Comparison of ENCODE assay signal across 21 cellular contexts in genomic region chr20:49863666-49864065, GRCh38. TPM values are rescaled to one million over a fixed set of nuclear protein-coding genes. Genes with fewer than 3 reads are reported as not detected.
DNase-seq lines count a peak whose midpoint lies in the region; ATAC-seq, FAIRE-seq and TF ChIP-seq lines count a peak whose summit lies in the region.
"Had no signal": no experiment of that assay in that cellular context is flagged by ENCODE, and none has a peak within 500 bp of the region (broad histone marks: within the 10 kb centered on the region; RNA-seq: fewer than 3 reads in every experiment).

No MANE protein-coding gene starts in this region.

- no peaks in the 10 kb centered on the region for H3K4me1 ChIP-seq in endothelial cell of umbilical vein (ENCODE audit: control insufficient read depth, extremely low read depth, insufficient read depth, low read length)
- 0 out of 2 replicates have a peak, but pooled peaks cover 6% of the 10 kb centered on the region for H3K4me1 ChIP-seq in HepG2 (ENCODE audit: insufficient read depth, low read length)
- H3K4me1 ChIP-seq: HAP-1 had no signal

- ATAC-seq in HepG2 = no peak
- ATAC-seq: CD8-positive, alpha-beta T cell had no signal

- intact Hi-C loops in endothelial cell of umbilical vein (cut with micrococcal nuclease) (no loop called here), HepG2 (cut with micrococcal nuclease; ENCODE audit: unreplicated experiment) (no loop called here)

- H3K27me3 ChIP-seq in endothelial cell of umbilical vein (ENCODE audit: control insufficient read depth in 2 of 2, insufficient read depth in 2 of 2, low read length in 2 of 2) (no peaks in the 10 kb centered on the region), HepG2 (ENCODE audit: control insufficient read depth in 1 of 2, insufficient read depth in 2 of 2, low read length in 2 of 2) (no peaks in the 10 kb centered on the region)
- H3K27me3 ChIP-seq: BLaER1 had no signal

- H3K27ac ChIP-seq in endothelial cell of umbilical vein (ENCODE audit: insufficient read depth, low read depth, low read length) (no peak overlapping the region), HepG2 (ENCODE audit: extremely low read length, insufficient read depth, low read length) (no peak overlapping the region)
- H3K27ac ChIP-seq: 22Rv1, BLaER1, C4-2B had no signal

- H4K20me1 ChIP-seq in endothelial cell of umbilical vein (replicated peaks; ENCODE audit: control insufficient read depth, extremely low read depth, insufficient read depth, low read length) = no peaks in the 10 kb centered on the region
- no peaks in the 10 kb centered on the region for H4K20me1 ChIP-seq in HepG2 (ENCODE audit: insufficient read depth, low read length)
- H4K20me1 ChIP-seq: BLaER1 had no signal

- POLR2A ChIA-PET in endothelial cell of umbilical vein (lab: Charles Lee) = no interaction called here
- POLR2A ChIA-PET in HepG2 (lab: Yijun Ruan, JAX) = no interaction called here
- POLR2A ChIA-PET in HEK293T (lab: Yijun Ruan, JAX) = no interaction called here

- DNase-seq in G401 (ENCODE audit: low spot score) (peak; percentile 95), cerebellar nuclear complex (lab: John Stamatoyannopoulos, UW) (peak; percentile 20 to 73), endothelial cell of umbilical vein (ENCODE audit: low read depth, low spot score) (no peak), HepG2 (ENCODE audit: low spot score) (no peak), HEK293T (ENCODE audit: extremely low spot score) (no peak), RCC 7860 (ENCODE audit: low spot score) (no peak)
- DNase-seq: CD4-positive, CD25-positive, alpha-beta regulatory T cell; CD8-positive, alpha-beta T cell; DMS153; EL; GF-D8; GOT3 had no signal

- no TSS peak for BruUV-seq in endothelial cell of umbilical vein (replicated peaks; lab: Mats Ljungman, UMichigan)
- no TSS peak for BruUV-seq in HepG2 (replicated peaks; lab: Mats Ljungman, UMichigan)

- H3K9me1 ChIP-seq in endothelial cell of umbilical vein (replicated peaks; ENCODE audit: control insufficient read depth, extremely low read depth, insufficient read depth, low read length) = no peaks in the 10 kb centered on the region

- H3K4me3 ChIP-seq in endothelial cell of umbilical vein (replicated peaks in 1 of 3; ENCODE audit: insufficient read depth in 1 of 3, low read depth in 1 of 3, low read length in 3 of 3) = no peak overlapping the region
- no peak overlapping the region for H3K4me3 ChIP-seq in HepG2 (replicated peaks in 1 of 3; ENCODE audit: insufficient read depth in 1 of 3, low read depth in 2 of 3, low read length in 3 of 3)
- H3K4me3 ChIP-seq: BLaER1, HAP-1 had no signal

- TF ChIP-seq EP300 in HepG2 (IDR thresholded peaks at IDR 0.05; ENCODE audit: low read depth in 2 of 2, low read length in 2 of 2) = no peak
- no peak for TF ChIP-seq EP300 in HepG2 (CRISPR knock-in tag; IDR thresholded peaks at IDR 0.05; ENCODE audit: borderline replicate concordance)

- in situ Hi-C loops in G401 (cut with HindIII; ENCODE audit: low sequenced_read_pairs) (no loop called here), HepG2 (cut with HindIII; ENCODE audit: extremely low pct_ligation_motif_present, low pct_unique_long_range_greater_than_20kb) (no loop called here)

- FAIRE-seq in endothelial cell of umbilical vein (lab: Jason Lieb, UNC) (peak; percentile 24), HepG2 (lab: Jason Lieb, UNC) (no peak), RCC 7860 (lab: Jason Lieb, UNC) (no peak)
- FAIRE-seq: A204.1, GM12891, GM18507, H54 had no signal

- no peak for TF ChIP-seq RAD21 in HepG2 (CRISPR knock-in tag; IDR thresholded peaks at IDR 0.05)

- no peak overlapping the region for H3K4me2 ChIP-seq in endothelial cell of umbilical vein (ENCODE audit: insufficient read depth, low read length)
- no peak overlapping the region for H3K4me2 ChIP-seq in HepG2 (ENCODE audit: low read depth, low read length)
- H3K4me2 ChIP-seq: BLaER1 had no signal

- H3K79me2 ChIP-seq in endothelial cell of umbilical vein (ENCODE audit: control insufficient read depth, insufficient read depth, low read length) = no peaks in the 10 kb centered on the region
- H3K79me2 ChIP-seq in HepG2 (ENCODE audit: insufficient read depth, low read length) = no peaks in the 10 kb centered on the region

- H3K9me3 ChIP-seq in endothelial cell of umbilical vein (replicated peaks; ENCODE audit: control insufficient read depth, insufficient read depth, low read length) (no peaks in the 10 kb centered on the region), HepG2 (ENCODE audit: low read length) (no peaks in the 10 kb centered on the region)
- H3K9me3 ChIP-seq: BLaER1, Caco-2, HAP-1 had no signal

- no peak overlapping the region for H2AFZ ChIP-seq in endothelial cell of umbilical vein (ENCODE audit: low read depth, low read length)
- H2AFZ ChIP-seq in HepG2 (ENCODE audit: low read length) = no peak overlapping the region

- H3K36me3 ChIP-seq in endothelial cell of umbilical vein (ENCODE audit: control insufficient read depth in 2 of 2, extremely low read depth in 1 of 2, insufficient read depth in 2 of 2, low read length in 2 of 2) = peaks cover 0 to 5% of the 10 kb centered on the region in 2 experiments
- peaks cover 4 to 31% of the 10 kb centered on the region in 2 experiments; a peak in 4 of 5 replicates for H3K36me3 ChIP-seq in HepG2 (replicated peaks in 1 of 2; ENCODE audit: control insufficient read depth in 1 of 2, insufficient read depth in 2 of 2, low read length in 2 of 2)

- no peak overlapping the region for H3K9ac ChIP-seq in endothelial cell of umbilical vein (replicated peaks; ENCODE audit: extremely low read depth, insufficient read depth, low read length)
- no peak overlapping the region for H3K9ac ChIP-seq in HepG2 (ENCODE audit: insufficient read depth, low read depth, low read length)
- H3K9ac ChIP-seq: BLaER1 had no signal

- TF ChIP-seq POLR2A in endothelial cell of umbilical vein (IDR thresholded peaks at IDR 0.05; ENCODE audit: low read depth, low read length) (no peak), HepG2 (IDR thresholded peaks at IDR 0.05; ENCODE audit: insufficient read depth in 1 of 2, low read depth in 2 of 2, low read length in 2 of 2) (no peak)

- CTCF ChIA-PET in endothelial cell of umbilical vein (lab: Charles Lee) (no interaction called here), HepG2 (lab: Yijun Ruan, JAX; ENCODE audit: low intra/inter-chr PET ratio, low total read pairs) (no interaction called here), HEK293T (lab: Yijun Ruan, JAX) (no interaction called here)

- dilution Hi-C loops in endothelial cell of umbilical vein (cut with MboI; ENCODE audit: extremely low pct_ligation_motif_present, low sequenced_read_pairs) = no loop called here

- no peak for TF ChIP-seq CTCF in endothelial cell of umbilical vein (IDR thresholded peaks at IDR 0.05; ENCODE audit: extremely low read depth in 1 of 2, insufficient read depth in 1 of 2, low read depth in 1 of 2, low read length in 2 of 2)
- no peak for TF ChIP-seq CTCF in HepG2 (CRISPR knock-in tag; IDR thresholded peaks at IDR 0.05)

- WGBS in HepG2 (ENCODE audit: low lambda C conversion rate) = 97% methylated on average over 6 of the region's 6 CpGs

RNA-seq across cellular contexts. Expression of gene SLC9A8, which starts 51.0 kb away (rescaled TPM):
- 3.4 and 3.6 TPM in 2 replicates for total RNA-seq in G401 (2014; rRNA removed; shearing (Covaris generic))
- total RNA-seq in endothelial cell of umbilical vein (11.2 and 14.4 TPM in 2 replicates), HepG2 (2016; rRNA removed; fragmentation: Illumina TruSeq; extraction: Trizol) (2.6 and 7.4 TPM in 2 replicates)
- polyA plus RNA-seq in endothelial cell of umbilical vein (4.4 and 5.1 TPM in 2 replicates), HepG2 (2011; rRNA removed) (4.1 and 4.7 TPM in 2 replicates)
- polyA plus RNA-seq in endothelial cell of umbilical vein (2011; cell fraction: cytosol; rRNA removed) = 2.8 and 3.1 TPM in 2 replicates
- polyA plus RNA-seq in endothelial cell of umbilical vein (2011; cell fraction: nucleus; rRNA removed) = 16.8 and 17.5 TPM in 2 replicates
- 5.2 and 5.7 TPM in 2 replicates for polyA plus RNA-seq in endothelial cell of umbilical vein (2012)
- polyA minus RNA-seq in endothelial cell of umbilical vein = 23.1 and 34.5 TPM in 2 replicates
- 2.8 TPM for polyA minus RNA-seq in endothelial cell of umbilical vein (2011; cell fraction: cytosol; rRNA and poly(A)+ RNA removed)
- polyA minus RNA-seq in endothelial cell of umbilical vein (2011; cell fraction: nucleus; rRNA and poly(A)+ RNA removed) = 33.2 and 42.9 TPM in 2 replicates
- 1.6 TPM in 2 replicates for total RNA-seq in HepG2 (2016; cell fraction: cytosol; rRNA removed; fragmentation: Illumina TruSeq; extraction: Trizol; ENCODE audit: low read depth)
- total RNA-seq in HepG2 (2016; cell fraction: insoluble cytoplasmic fraction; rRNA removed; fragmentation: Illumina TruSeq; extraction: Trizol) = 2.1 and 7.4 TPM in 2 replicates
- 2.2 and 2.6 TPM in 2 replicates for total RNA-seq in HepG2 (2016; cell fraction: membrane; rRNA removed; fragmentation: Illumina TruSeq; extraction: Trizol)
- 13.8 and 19.0 TPM in 2 replicates for total RNA-seq in HepG2 (2016; cell fraction: nucleus; rRNA removed; fragmentation: Illumina TruSeq; extraction: Trizol)
- 1.4 and 1.8 TPM in 2 replicates for polyA plus RNA-seq in HepG2 (2011; cell fraction: cytosol; rRNA removed)
- 17.3 and 20.8 TPM in 2 replicates for polyA plus RNA-seq in HepG2 (2011; cell fraction: nucleus; rRNA removed)
- polyA plus RNA-seq in HepG2 (2012) = 5.9 and 6.1 TPM in 2 replicates
- 0.68 and 0.75 TPM in 2 replicates for polyA plus RNA-seq in HepG2 (2016; cell fraction: cytosol; fragmentation: Illumina TruSeq; extraction: Trizol; ENCODE audit: low read depth)
- 1.7 and 2.2 TPM in 2 replicates for polyA plus RNA-seq in HepG2 (2016; cell fraction: insoluble cytoplasmic fraction; fragmentation: Illumina TruSeq; extraction: Trizol; ENCODE audit: low read depth)
- polyA plus RNA-seq in HepG2 (2016; cell fraction: membrane; fragmentation: Illumina TruSeq; extraction: Trizol; ENCODE audit: low read depth) = 1.2 and 1.5 TPM in 2 replicates
- polyA plus RNA-seq in HepG2 (2016; cell fraction: nucleus; fragmentation: Illumina TruSeq; extraction: Trizol; ENCODE audit: insufficient read depth, low read depth) = 21.2 and 22.1 TPM in 2 replicates
- polyA minus RNA-seq in HepG2 (2011; rRNA and poly(A)+ RNA removed; ENCODE audit: low replicate concordance) = 25.8 and 28.2 TPM in 2 replicates
- 0.88 and 2.2 TPM in 2 replicates for polyA minus RNA-seq in HepG2 (2011; cell fraction: cytosol; rRNA and poly(A)+ RNA removed)
- 26.4 and 27.8 TPM in 2 replicates for polyA minus RNA-seq in HepG2 (2011; cell fraction: nucleus; rRNA and poly(A)+ RNA removed)

RNA-seq across cellular contexts. Expression of gene SPATA2, which starts 51.7 kb away (rescaled TPM):
- total RNA-seq in G401 (2014; rRNA removed; shearing (Covaris generic)) = 0.80 and 1.6 TPM in 2 replicates
- total RNA-seq in endothelial cell of umbilical vein (6.1 TPM in 2 replicates), HepG2 (2016; rRNA removed; fragmentation: Illumina TruSeq; extraction: Trizol) (3.2 and 4.3 TPM in 2 replicates)
- polyA plus RNA-seq in endothelial cell of umbilical vein (4.9 and 6.1 TPM in 2 replicates), HepG2 (2011; rRNA removed) (8.7 and 9.5 TPM in 2 replicates)
- polyA plus RNA-seq in endothelial cell of umbilical vein (2011; cell fraction: cytosol; rRNA removed) = 3.8 and 4.3 TPM in 2 replicates
- polyA plus RNA-seq in endothelial cell of umbilical vein (2011; cell fraction: nucleus; rRNA removed) = 4.1 and 4.4 TPM in 2 replicates
- polyA plus RNA-seq in endothelial cell of umbilical vein (2012) = 4.2 and 5.0 TPM in 2 replicates
- 4.8 and 5.2 TPM in 2 replicates for polyA minus RNA-seq in endothelial cell of umbilical vein
- polyA minus RNA-seq in endothelial cell of umbilical vein (2011; cell fraction: cytosol; rRNA and poly(A)+ RNA removed) = 7.1 TPM
- 3.3 and 3.5 TPM in 2 replicates for polyA minus RNA-seq in endothelial cell of umbilical vein (2011; cell fraction: nucleus; rRNA and poly(A)+ RNA removed)
- total RNA-seq in HepG2 (2016; cell fraction: cytosol; rRNA removed; fragmentation: Illumina TruSeq; extraction: Trizol; ENCODE audit: low read depth) = 1.9 TPM in 2 replicates
- total RNA-seq in HepG2 (2016; cell fraction: insoluble cytoplasmic fraction; rRNA removed; fragmentation: Illumina TruSeq; extraction: Trizol) = 3.3 and 3.4 TPM in 2 replicates
- total RNA-seq in HepG2 (2016; cell fraction: membrane; rRNA removed; fragmentation: Illumina TruSeq; extraction: Trizol) = 5.6 and 6.9 TPM in 2 replicates
- 3.5 and 4.4 TPM in 2 replicates for total RNA-seq in HepG2 (2016; cell fraction: nucleus; rRNA removed; fragmentation: Illumina TruSeq; extraction: Trizol)
- 6.2 and 6.7 TPM in 2 replicates for polyA plus RNA-seq in HepG2 (2011; cell fraction: cytosol; rRNA removed)
- polyA plus RNA-seq in HepG2 (2011; cell fraction: nucleus; rRNA removed) = 9.5 and 9.7 TPM in 2 replicates
- polyA plus RNA-seq in HepG2 (2012) = 7.5 and 8.6 TPM in 2 replicates
- 2.9 and 3.5 TPM in 2 replicates for polyA plus RNA-seq in HepG2 (2016; cell fraction: cytosol; fragmentation: Illumina TruSeq; extraction: Trizol; ENCODE audit: low read depth)
- polyA plus RNA-seq in HepG2 (2016; cell fraction: insoluble cytoplasmic fraction; fragmentation: Illumina TruSeq; extraction: Trizol; ENCODE audit: low read depth) = 8.7 and 11.5 TPM in 2 replicates
- polyA plus RNA-seq in HepG2 (2016; cell fraction: membrane; fragmentation: Illumina TruSeq; extraction: Trizol; ENCODE audit: low read depth) = 9.3 and 9.7 TPM in 2 replicates
- polyA plus RNA-seq in HepG2 (2016; cell fraction: nucleus; fragmentation: Illumina TruSeq; extraction: Trizol; ENCODE audit: insufficient read depth, low read depth) = 11.3 and 13.5 TPM in 2 replicates
- polyA minus RNA-seq in HepG2 (2011; rRNA and poly(A)+ RNA removed; ENCODE audit: low replicate concordance) = 11.4 and 11.8 TPM in 2 replicates
- 6.0 and 6.9 TPM in 2 replicates for polyA minus RNA-seq in HepG2 (2011; cell fraction: cytosol; rRNA and poly(A)+ RNA removed)
- polyA minus RNA-seq in HepG2 (2011; cell fraction: nucleus; rRNA and poly(A)+ RNA removed) = 5.5 and 6.7 TPM in 2 replicates

Comparison
In these comparisons a context has a peak if more than half of its experiments do, and no peak if none do; other contexts are left out.
1. DNase-seq: peak in G401 (single experiment) and cerebellar nuclear complex (2 of 2); none in endothelial cell of umbilical vein (single experiment), HepG2 (single experiment), HEK293T (single experiment) and RCC 7860 (single experiment).